21 cellular contexts compared by ENCODE assay signal in genomic region chr10:6273351-6273750, GRCh38.
DNase-seq lines count a peak whose midpoint lies in the region; ATAC-seq and TF ChIP-seq lines count a peak whose summit lies in the region.
"Had no signal": no experiment of that assay in that cellular context is flagged by ENCODE, and none has a peak within 500 bp of the region (broad histone marks: within the 10 kb centered on the region; RNA-seq: fewer than 3 reads in every experiment).

No MANE protein-coding gene starts in this region.

- H3K4me1 Mint-ChIP-seq in natural killer cell treated with Interleukin-12 subunit alpha and Interleukin-12 subunit beta and Interleukin-15 and Interleukin-18, amount 100 ng/mL, for 72 hours (ENCODE audit: low read depth in 2 of 2) = peaks cover 65 to 75% of the 10 kb centered on the region in 2 donors
- H3K4me1 Mint-ChIP-seq in natural killer cell = peaks cover 34 to 36% of the 10 kb centered on the region in 2 donors
- peaks cover 80% of the 10 kb centered on the region for H3K4me1 Mint-ChIP-seq in activated CD8-positive, alpha-beta T cell treated with anti-CD3 and anti-CD28 coated beads, Interleukin-2, amount 10 ng/mL, durations not matched to agents 7 days and 5 days (ENCODE audit: low read depth)
- peaks cover 27 to 67% (median 31%) of the 10 kb centered on the region in 7 donors for H3K4me1 Mint-ChIP-seq in naive thymus-derived CD4-positive, alpha-beta T cell

- no peak overlapping the region for H3K9ac ChIP-seq in GM23248

- peaks cover 7% of the 10 kb centered on the region for H3K36me3 Mint-ChIP-seq in natural killer cell treated with Interleukin-12 subunit alpha and Interleukin-12 subunit beta and Interleukin-15 and Interleukin-18, amount 100 ng/mL, for 72 hours
- H3K36me3 Mint-ChIP-seq in natural killer cell = no peaks in the 10 kb centered on the region
- H3K36me3 Mint-ChIP-seq in activated CD8-positive, alpha-beta T cell treated with anti-CD3 and anti-CD28 coated beads, Interleukin-2, amount 10 ng/mL, durations not matched to agents 7 days and 5 days (ENCODE audit: low read depth) = peaks cover 47% of the 10 kb centered on the region
- H3K36me3 Mint-ChIP-seq in naive thymus-derived CD4-positive, alpha-beta T cell = peaks cover 0 to 26% (median 0%) of the 10 kb centered on the region in 5 donors

- peak overlapping the region; percentile 95 to 99 for H3K27ac Mint-ChIP-seq in natural killer cell treated with Interleukin-12 subunit alpha and Interleukin-12 subunit beta and Interleukin-15 and Interleukin-18, amount 100 ng/mL, for 72 hours
- H3K27ac Mint-ChIP-seq in natural killer cell = peak overlapping the region in 1 of 2 donors; percentile 94
- peak overlapping the region; percentile 54 for H3K27ac Mint-ChIP-seq in activated CD8-positive, alpha-beta T cell treated with anti-CD3 and anti-CD28 coated beads, Interleukin-2, amount 10 ng/mL, durations not matched to agents 7 days and 5 days
- H3K27ac Mint-ChIP-seq in naive thymus-derived CD4-positive, alpha-beta T cell = peak overlapping the region in 5 of 9 donors; percentile 23 to 66 (median 46)
- H3K27ac Mint-ChIP-seq: activated naive CD8-positive, alpha-beta T cell treated with anti-CD3 and anti-CD28 coated beads, Interleukin-2, amount 10 ng/mL, durations not matched to agents 7 days and 5 days had no signal

- ATAC-seq in natural killer cell treated with Interleukin-12 subunit alpha and Interleukin-12 subunit beta and Interleukin-15 and Interleukin-18, amount 100 ng/mL, for 72 hours = no peak
- no peak for ATAC-seq in natural killer cell
- no peak for ATAC-seq in activated CD8-positive, alpha-beta T cell treated with anti-CD3 and anti-CD28 coated beads, Interleukin-2, amount 10 ng/mL, durations not matched to agents 7 days and 5 days
- no peak for ATAC-seq in naive thymus-derived CD4-positive, alpha-beta T cell
- ATAC-seq: activated T-cell treated with anti-CD3 and anti-CD28 coated beads, Interleukin-2, amount 50 U/mL, for 4 hours; gastroesophageal sphincter; K562; mucosa of descending colon; SK-N-SH treated with all-trans-retinoic acid at 6 μM for 48 hours had no signal

- no peaks in the 10 kb centered on the region; the same call in 1 of the 2 replicates for H3K9me2 ChIP-seq in GM23248 (ENCODE audit: insufficient read depth)

- H3K27ac ChIP-seq in naive thymus-derived CD4-positive, alpha-beta T cell (ENCODE audit: low read depth, low read length) = no peak overlapping the region
- H3K27ac ChIP-seq in GM23248 (no peak overlapping the region), left ventricle myocardium inferior (replicated peaks) (no peak overlapping the region)
- H3K27ac ChIP-seq: gastroesophageal sphincter, right atrium auricular region had no signal

- in situ Hi-C loops in GM13976 (cut with MboI; ENCODE audit: low sequenced_read_pairs, unreplicated experiment) = no loop called here
- in situ Hi-C loops in GM23248 (cut with MboI) = no loop called here

- H4K20me1 ChIP-seq in GM23248 (ENCODE audit: insufficient read depth) = no peaks in the 10 kb centered on the region

- peaks cover 7 to 38% of the 10 kb centered on the region in 2 donors for H3K4me1 ChIP-seq in naive thymus-derived CD4-positive, alpha-beta T cell (ENCODE audit: control insufficient read depth in 2 of 2, insufficient read depth in 2 of 2, low read length in 2 of 2)
- peaks cover 14% of the 10 kb centered on the region for H3K4me1 ChIP-seq in GM23248 (ENCODE audit: insufficient read depth)
- peaks cover 12% of the 10 kb centered on the region for H3K4me1 ChIP-seq in left ventricle myocardium inferior
- H3K4me1 ChIP-seq: right atrium auricular region had no signal

- H2AFZ ChIP-seq in GM23248 = no peak overlapping the region

- H3K4me2 ChIP-seq in GM23248 (ENCODE audit: unreplicated experiment) = no peak overlapping the region

- H3K4me3 Mint-ChIP-seq in natural killer cell treated with Interleukin-12 subunit alpha and Interleukin-12 subunit beta and Interleukin-15 and Interleukin-18, amount 100 ng/mL, for 72 hours = peak overlapping the region; percentile 66
- no peak overlapping the region for H3K4me3 Mint-ChIP-seq in natural killer cell
- no peak overlapping the region for H3K4me3 Mint-ChIP-seq in activated CD8-positive, alpha-beta T cell treated with anti-CD3 and anti-CD28 coated beads, Interleukin-2, amount 10 ng/mL, durations not matched to agents 7 days and 5 days
- no peak overlapping the region for H3K4me3 Mint-ChIP-seq in naive thymus-derived CD4-positive, alpha-beta T cell
- H3K4me3 Mint-ChIP-seq: activated naive CD8-positive, alpha-beta T cell treated with anti-CD3 and anti-CD28 coated beads, Interleukin-2, amount 10 ng/mL, durations not matched to agents 7 days and 5 days; activated T-cell treated with anti-CD3 and anti-CD28 coated beads, Interleukin-2, amount 50 U/mL, for 4 hours had no signal

- CTCF ChIA-PET in activated CD8-positive, alpha-beta T cell treated with anti-CD3 and anti-CD28 coated beads, Interleukin-2, amount 10 ng/mL, durations not matched to agents 7 days and 5 days (lab: Charles Lee) = interaction anchor here (1.1 kb wide), 1 partner anchor 24 kb away, joined by 3 read pairs; no protein-coding TSS in a partner anchor
- CTCF ChIA-PET in naive thymus-derived CD4-positive, alpha-beta T cell (lab: Charles Lee) = interaction anchor here (0.7 kb wide), 1 partner anchor 33 kb away, joined by 3 read pairs; no protein-coding TSS in a partner anchor

- POLR2A ChIA-PET in activated CD8-positive, alpha-beta T cell treated with anti-CD3 and anti-CD28 coated beads, Interleukin-2, amount 10 ng/mL, durations not matched to agents 7 days and 5 days (lab: Charles Lee) = no interaction called here
- POLR2A ChIA-PET in naive thymus-derived CD4-positive, alpha-beta T cell (lab: Charles Lee) = interaction anchor here (0.7 kb wide), 1 partner anchor 90 kb away, joined by 3 read pairs; no protein-coding TSS in a partner anchor

- H3K27me3 ChIP-seq in naive thymus-derived CD4-positive, alpha-beta T cell (ENCODE audit: control insufficient read depth in 2 of 2, insufficient read depth in 2 of 2, low read length in 2 of 2) = no peaks in the 10 kb centered on the region
- no peaks in the 10 kb centered on the region for H3K27me3 ChIP-seq in GM23248 (replicated peaks; ENCODE audit: insufficient read depth)
- H3K27me3 ChIP-seq in left ventricle myocardium inferior (ENCODE audit: low read depth) = no peaks in the 10 kb centered on the region
- H3K27me3 ChIP-seq: dorsolateral prefrontal cortex, gastroesophageal sphincter, right atrium auricular region had no signal

- H3K9me3 Mint-ChIP-seq in natural killer cell treated with Interleukin-12 subunit alpha and Interleukin-12 subunit beta and Interleukin-15 and Interleukin-18, amount 100 ng/mL, for 72 hours = no peaks in the 10 kb centered on the region
- H3K9me3 Mint-ChIP-seq in natural killer cell = no peaks in the 10 kb centered on the region
- H3K9me3 Mint-ChIP-seq in activated CD8-positive, alpha-beta T cell treated with anti-CD3 and anti-CD28 coated beads, Interleukin-2, amount 10 ng/mL, durations not matched to agents 7 days and 5 days (ENCODE audit: insufficient read depth) = peaks cover 7% of the 10 kb centered on the region
- H3K9me3 Mint-ChIP-seq in naive thymus-derived CD4-positive, alpha-beta T cell = peaks cover 0 to 6% (median 0%) of the 10 kb centered on the region in 11 donors
- H3K9me3 Mint-ChIP-seq: activated T-cell treated with anti-CD3 and anti-CD28 coated beads, Interleukin-2, amount 50 U/mL, for 4 hours had no signal

- no peaks in the 10 kb centered on the region for H3K79me2 ChIP-seq in GM23248 (ENCODE audit: insufficient read depth)

- H3F3A ChIP-seq in GM23248 (ENCODE audit: insufficient read depth) = peaks cover 17% of the 10 kb centered on the region

- H3K4me3 ChIP-seq in naive thymus-derived CD4-positive, alpha-beta T cell (ENCODE audit: low read length) = no peak overlapping the region
- H3K4me3 ChIP-seq in GM23248 = no peak overlapping the region
- H3K4me3 ChIP-seq in left ventricle myocardium inferior = no peak overlapping the region
- H3K4me3 ChIP-seq: dorsolateral prefrontal cortex, gastroesophageal sphincter, K562, mucosa of descending colon, right atrium auricular region had no signal

- H3K36me3 ChIP-seq in naive thymus-derived CD4-positive, alpha-beta T cell (ENCODE audit: control insufficient read depth in 2 of 3, insufficient read depth in 3 of 3, low read length in 3 of 3) = no peaks in the 10 kb centered on the region
- H3K36me3 ChIP-seq in GM23248 (ENCODE audit: low read depth) = no peaks in the 10 kb centered on the region
- H3K36me3 ChIP-seq in left ventricle myocardium inferior = no peaks in the 10 kb centered on the region
- H3K36me3 ChIP-seq: gastroesophageal sphincter, right atrium auricular region had no signal

- no peaks in the 10 kb centered on the region for H3K27me3 Mint-ChIP-seq in natural killer cell treated with Interleukin-12 subunit alpha and Interleukin-12 subunit beta and Interleukin-15 and Interleukin-18, amount 100 ng/mL, for 72 hours
- no peaks in the 10 kb centered on the region for H3K27me3 Mint-ChIP-seq in natural killer cell (ENCODE audit: low read depth in 2 of 2)
- H3K27me3 Mint-ChIP-seq in activated CD8-positive, alpha-beta T cell treated with anti-CD3 and anti-CD28 coated beads, Interleukin-2, amount 10 ng/mL, durations not matched to agents 7 days and 5 days (ENCODE audit: low read depth) = no peaks in the 10 kb centered on the region
- H3K27me3 Mint-ChIP-seq in naive thymus-derived CD4-positive, alpha-beta T cell = no peaks in the 10 kb centered on the region
- H3K27me3 Mint-ChIP-seq: activated naive CD8-positive, alpha-beta T cell treated with anti-CD3 and anti-CD28 coated beads, Interleukin-2, amount 10 ng/mL, durations not matched to agents 7 days and 5 days had no signal

- no peak for DNase-seq in natural killer cell treated with Interleukin-12 subunit alpha and Interleukin-12 subunit beta and Interleukin-15 and Interleukin-18, amount 100 ng/mL, for 72 hours (ENCODE audit: low spot score)
- DNase-seq in natural killer cell (no peak), GM13976 (ENCODE audit: low spot score) (no peak), GM23248 (no peak), amniotic stem cell (lab: John Stamatoyannopoulos, UW) (no peak), left ventricle myocardium inferior (no peak)
- DNase-seq in activated CD8-positive, alpha-beta T cell treated with anti-CD3 and anti-CD28 coated beads, Interleukin-2, amount 10 ng/mL, durations not matched to agents 7 days and 5 days = no peak
- DNase-seq in naive thymus-derived CD4-positive, alpha-beta T cell = no peak
- DNase-seq: activated naive CD8-positive, alpha-beta T cell treated with anti-CD3 and anti-CD28 coated beads, Interleukin-2, amount 10 ng/mL, durations not matched to agents 7 days and 5 days; activated T-cell treated with anti-CD3 and anti-CD28 coated beads, Interleukin-2, amount 50 U/mL, for 4 hours; COR-L47; dorsolateral prefrontal cortex; EL; left cardiac atrium; mucosa of descending colon; NCI-H2029; RPMI8226 had no signal

- no peaks in the 10 kb centered on the region for H3K9me3 ChIP-seq in naive thymus-derived CD4-positive, alpha-beta T cell (ENCODE audit: control insufficient read depth in 2 of 3, low read length in 3 of 3)
- H3K9me3 ChIP-seq in GM23248 (ENCODE audit: low read depth) (no peaks in the 10 kb centered on the region), left ventricle myocardium inferior (replicated peaks) (no peaks in the 10 kb centered on the region)
- H3K9me3 ChIP-seq: gastroesophageal sphincter, mucosa of descending colon, right atrium auricular region had no signal

- intact Hi-C loops in natural killer cell (cut with micrococcal nuclease) = no loop called here
- intact Hi-C loops in naive thymus-derived CD4-positive, alpha-beta T cell (cut with micrococcal nuclease) = loop anchor here in 1 of 2 donors (5.0 kb wide), 1 partner anchor 71 kb away; the partner anchor contains the start of gene PFKFB3
- intact Hi-C loops in left ventricle myocardium inferior (cut with micrococcal nuclease) = no loop called here

- 92 to 94% methylated on average over 11 of the region's 11 CpGs for WGBS in GM23248 (ENCODE audit: low coverage in 1 of 2, low lambda C conversion rate in 2 of 2, missing lambda C conversion rate in 2 of 2), 2 experiments

- TF ChIP-seq CTCF in natural killer cell (IDR thresholded peaks at IDR 0.05) = no peak
- TF ChIP-seq CTCF in GM13976 (IDR thresholded peaks at IDR 0.05; ENCODE audit: borderline replicate concordance, control extremely low read depth, extremely low read depth, insufficient read depth, missing control alignments) = no peak
- TF ChIP-seq CTCF in left ventricle myocardium inferior (IDR thresholded peaks at IDR 0.05; ENCODE audit: borderline replicate concordance) = no peak
